24 cellular contexts compared by ENCODE assay signal in genomic region chr1:93623436-93623835, GRCh38. TPM values are rescaled to one million over a fixed set of nuclear protein-coding genes. Genes with fewer than 3 reads are reported as not detected.
A peak's percentile ranks its signal among the peaks of the same experiment; 100 is the strongest.
DNase-seq lines count a peak whose midpoint lies in the region; ATAC-seq and TF ChIP-seq lines count a peak whose summit lies in the region.
"Had no signal": no experiment of that assay in that cellular context is flagged by ENCODE, and none has a peak within 500 bp of the region (broad histone marks: within the 10 kb centered on the region; RNA-seq: fewer than 3 reads in every experiment).

No MANE protein-coding gene starts in this region.

- H3K4ac ChIP-seq in IMR-90 (ENCODE audit: low read depth, low read length): no peak overlapping the region

- H3K27ac ChIP-seq in IMR-90 (ENCODE audit: insufficient read depth, low read length) (no peak overlapping the region), osteoblast (ENCODE audit: low read depth, low read length) (peak overlapping the region; percentile 58), vagina (no peak overlapping the region)
- H3K27ac ChIP-seq: cardiac muscle cell had no signal

- BruUV-seq in IMR-90 (replicated peaks; lab: Mats Ljungman, UMichigan): no TSS peak

- peaks cover 92% of the 10 kb centered on the region for H3K79me2 ChIP-seq in osteoblast (ENCODE audit: insufficient read depth, low read length)

- H3K4me1 ChIP-seq in IMR-90 (ENCODE audit: control insufficient read depth, insufficient read depth, low read length) (peaks cover 31% of the 10 kb centered on the region), osteoblast (ENCODE audit: insufficient read depth, low read length) (peaks cover 39% of the 10 kb centered on the region), vagina (peaks cover 8% of the 10 kb centered on the region)

- no peaks in the 10 kb centered on the region for H3K27me3 ChIP-seq in IMR-90 (ENCODE audit: control insufficient read depth, insufficient read depth, low read length)
- no peaks in the 10 kb centered on the region for H3K27me3 ChIP-seq in osteoblast (ENCODE audit: insufficient read depth, low read length)
- no peaks in the 10 kb centered on the region for H3K27me3 ChIP-seq in vagina
- H3K27me3 ChIP-seq: Peyer's patch had no signal

- H3K79me1 ChIP-seq in IMR-90 (ENCODE audit: low read depth in 1 of 2, low read length in 2 of 2): peaks cover 29 to 84% of the 10 kb centered on the region in 2 experiments

- no peak overlapping the region for H3K4me3 ChIP-seq in IMR-90 (ENCODE audit: insufficient read depth, low read depth, low read length)
- H3K4me3 ChIP-seq in osteoblast (ENCODE audit: insufficient read depth, low read length): no peak overlapping the region
- no peak overlapping the region for H3K4me3 ChIP-seq in vagina
- H3K4me3 ChIP-seq: cardiac muscle cell, lung, Peyer's patch, psoas muscle had no signal

- no peak overlapping the region for H4K91ac ChIP-seq in IMR-90 (ENCODE audit: insufficient read depth, low read depth, low read length)

- DNase-seq in Daoy (ENCODE audit: low read depth): peak; percentile 34
- DNase-seq in IMR-90: no peak
- DNase-seq in chondrocyte (ENCODE audit: low spot score): no peak
- no peak for DNase-seq in osteoblast (ENCODE audit: insufficient read length, low spot score, missing footprints)
- DNase-seq in natural killer cell treated with Interleukin-12 subunit alpha and Interleukin-12 subunit beta and Interleukin-15 and Interleukin-18, amount 100 ng/mL, for 72 hours (ENCODE audit: low spot score): no peak
- no peak for DNase-seq in vagina (ENCODE audit: extremely low spot score in 2 of 2)
- DNase-seq in T-helper 2 cell treated with Interferon-gamma antibody and Interleukin-4, amounts not matched to agents 5 μg/mL and 100 μg/mL, for 36 hours (ENCODE audit: low spot score): no peak
- DNase-seq: activated CD4-positive, alpha-beta T cell treated with anti-CD3 and anti-CD28 coated beads, Interleukin-2, amount 10 ng/mL, durations not matched to agents 7 days and 5 days; activated naive CD4-positive, alpha-beta T cell treated with anti-CD3 and anti-CD28 coated beads for 36 hours; amygdala; MV-4-11; NCI-H1694; NCI-H2171 treated with DMSO at 0.1 percent for 48 hours; NCI-H524; Peyer's patch; psoas muscle; small intestine; stimulated activated CD4-positive, alpha-beta T cell treated with anti-CD3 and anti-CD28 coated beads, Interleukin-2, amount 100 ng/mL, for 24 hours; substantia nigra had no signal

- H3K27me3 Mint-ChIP-seq in chondrocyte (ENCODE audit: low read depth): no peaks in the 10 kb centered on the region
- peaks cover 0 to 9% of the 10 kb centered on the region in 2 donors for H3K27me3 Mint-ChIP-seq in natural killer cell treated with Interleukin-12 subunit alpha and Interleukin-12 subunit beta and Interleukin-15 and Interleukin-18, amount 100 ng/mL, for 72 hours
- H3K27me3 Mint-ChIP-seq in T-helper 2 cell treated with Interferon-gamma antibody and Interleukin-4, amounts not matched to agents 5 μg/mL and 100 μg/mL, for 36 hours (ENCODE audit: low read depth): peaks cover 6% of the 10 kb centered on the region
- H3K27me3 Mint-ChIP-seq: activated CD4-positive, alpha-beta T cell treated with anti-CD3 and anti-CD28 coated beads, Interleukin-2, amount 10 ng/mL, durations not matched to agents 7 days and 5 days; dendritic cell treated with granulocyte-macrophage colony-stimulating factor and Interleukin-4, amounts not matched to agents 40 ng/mL and 50 ng/mL, for 4 days had no signal

- no peak overlapping the region for H2AK9ac ChIP-seq in IMR-90 (replicated peaks; ENCODE audit: low read depth, low read length, poor library complexity)

- no peak overlapping the region for H3K14ac ChIP-seq in IMR-90 (replicated peaks; ENCODE audit: low read depth, low read length)

- H2BK120ac ChIP-seq in IMR-90 (ENCODE audit: low read depth, low read length): no peak overlapping the region

- H2AK5ac ChIP-seq in IMR-90 (ENCODE audit: low read depth, low read length): no peak overlapping the region

- H3K9me1 ChIP-seq in IMR-90 (ENCODE audit: insufficient read depth, low read length): peaks cover 51% of the 10 kb centered on the region

- H4K5ac ChIP-seq in IMR-90 (ENCODE audit: low read depth, low read length): no peak overlapping the region

- no peaks in the 10 kb centered on the region for H3K36me3 Mint-ChIP-seq in chondrocyte (ENCODE audit: low read depth)
- H3K36me3 Mint-ChIP-seq in natural killer cell treated with Interleukin-12 subunit alpha and Interleukin-12 subunit beta and Interleukin-15 and Interleukin-18, amount 100 ng/mL, for 72 hours: no peaks in the 10 kb centered on the region
- peaks cover 2% of the 10 kb centered on the region for H3K36me3 Mint-ChIP-seq in T-helper 2 cell treated with Interferon-gamma antibody and Interleukin-4, amounts not matched to agents 5 μg/mL and 100 μg/mL, for 36 hours (ENCODE audit: low read depth)
- H3K36me3 Mint-ChIP-seq: stimulated activated effector memory CD8-positive, alpha-beta T cell treated with anti-CD3 and anti-CD28 coated beads, Interleukin-12 subunit alpha, Interleukin-12 subunit beta, amount 100 ng/mL, for 72 hours had no signal

- H3K9ac ChIP-seq in IMR-90 (ENCODE audit: low read depth, low read length): no peak overlapping the region

- H2BK15ac ChIP-seq in IMR-90 (ENCODE audit: low read depth, low read length): no peak overlapping the region

- TF ChIP-seq CTCF in IMR-90 (conservative IDR thresholded peaks at IDR 0.05; ENCODE audit: low read depth, low read length) (no peak), chondrocyte (IDR thresholded peaks at IDR 0.05) (no peak), osteoblast (IDR thresholded peaks at IDR 0.05; ENCODE audit: extremely low read depth, low read depth, low read length) (no peak), vagina (IDR thresholded peaks at IDR 0.05) (no peak)

- H3K9me3 ChIP-seq in IMR-90 (ENCODE audit: control insufficient read depth, insufficient read depth, low read length) (no peaks in the 10 kb centered on the region), osteoblast (ENCODE audit: low read depth, low read length) (no peaks in the 10 kb centered on the region), vagina (no peaks in the 10 kb centered on the region)
- H3K9me3 ChIP-seq: Peyer's patch, psoas muscle had no signal

- H4K8ac ChIP-seq in IMR-90 (ENCODE audit: low read depth in 2 of 2, low read length in 2 of 2): no peak overlapping the region

- peaks cover 2% of the 10 kb centered on the region; the same call in 1 of the 2 replicates for H3K36me3 ChIP-seq in IMR-90 (ENCODE audit: control insufficient read depth, insufficient read depth, low read length)
- peaks cover 2% of the 10 kb centered on the region for H3K36me3 ChIP-seq in osteoblast (ENCODE audit: insufficient read depth, low read length)
- no peaks in the 10 kb centered on the region for H3K36me3 ChIP-seq in vagina
- H3K36me3 ChIP-seq: cardiac muscle cell, Peyer's patch had no signal

- CTCF ChIA-PET in IMR-90 (lab: Yijun Ruan, JAX): no interaction called here

- in situ Hi-C loops in IMR-90 (cut with MboI; ENCODE audit: low sequenced_read_pairs): loop anchor here (10.0 kb wide), 1 partner anchor 179 kb away; the partner anchor contains the start of gene FNBP1L

- no peak for TF ChIP-seq POLR2A in IMR-90 (IDR thresholded peaks at IDR 0.05; ENCODE audit: low read depth, low read length)
- no peak for TF ChIP-seq POLR2A in vagina (IDR thresholded peaks at IDR 0.05)

- dilution Hi-C loops in IMR-90 (cut with HindIII; ENCODE audit: low sequenced_read_pairs, unreplicated experiment): no loop called here

- H2BK5ac ChIP-seq in IMR-90 (ENCODE audit: low read depth, low read length, poor library complexity, severe bottlenecking): no peak overlapping the region

- H3K23ac ChIP-seq in IMR-90 (ENCODE audit: low read depth, low read length): no peak overlapping the region

- H2AFZ ChIP-seq in IMR-90 (replicated peaks; ENCODE audit: low read length, poor library complexity) (no peak overlapping the region), osteoblast (ENCODE audit: low read length) (no peak overlapping the region)

- no peak; the same call in 1 of the 2 replicates for ATAC-seq in IMR-90 (ENCODE audit: low read depth)
- no peak for ATAC-seq in natural killer cell treated with Interleukin-12 subunit alpha and Interleukin-12 subunit beta and Interleukin-15 and Interleukin-18, amount 100 ng/mL, for 72 hours
- ATAC-seq: psoas muscle; stimulated activated effector memory CD8-positive, alpha-beta T cell treated with anti-CD3 and anti-CD28 coated beads, Interleukin-12 subunit alpha, Interleukin-12 subunit beta, amount 100 ng/mL, for 72 hours had no signal

- no peak overlapping the region for H3K56ac ChIP-seq in IMR-90 (ENCODE audit: extremely low read depth, insufficient read depth, low read length)

- H3K4me2 ChIP-seq in IMR-90 (ENCODE audit: low read depth, low read length) (no peak overlapping the region), osteoblast (ENCODE audit: insufficient read depth, low read length) (peak overlapping the region; percentile 15)

- H3K4me3 Mint-ChIP-seq in chondrocyte (ENCODE audit: unreplicated experiment): no peak overlapping the region
- H3K4me3 Mint-ChIP-seq in natural killer cell treated with Interleukin-12 subunit alpha and Interleukin-12 subunit beta and Interleukin-15 and Interleukin-18, amount 100 ng/mL, for 72 hours: no peak overlapping the region
- no peak overlapping the region for H3K4me3 Mint-ChIP-seq in T-helper 2 cell treated with Interferon-gamma antibody and Interleukin-4, amounts not matched to agents 5 μg/mL and 100 μg/mL, for 36 hours
- H3K4me3 Mint-ChIP-seq: activated CD4-positive, alpha-beta T cell treated with anti-CD3 and anti-CD28 coated beads, Interleukin-2, amount 10 ng/mL, durations not matched to agents 7 days and 5 days; activated naive CD4-positive, alpha-beta T cell treated with anti-CD3 and anti-CD28 coated beads for 36 hours; dendritic cell treated with granulocyte-macrophage colony-stimulating factor and Interleukin-4, amounts not matched to agents 40 ng/mL and 50 ng/mL, for 4 days; stimulated activated effector memory CD8-positive, alpha-beta T cell treated with anti-CD3 and anti-CD28 coated beads, Interleukin-12 subunit alpha, Interleukin-12 subunit beta, amount 100 ng/mL, for 72 hours; T-helper 1 cell treated with Interleukin-12 subunit alpha and Interleukin-12 subunit beta and Interleukin-4 antibody, amounts not matched to agents 30 μg/mL and 1 μg/mL, for 36 hours had no signal

- POLR2A ChIA-PET in IMR-90 (lab: Charles Lee; ENCODE audit: unreplicated experiment): no interaction called here

- H3K4me1 Mint-ChIP-seq in chondrocyte (ENCODE audit: low read depth): peaks cover 44% of the 10 kb centered on the region
- peaks cover 5 to 14% of the 10 kb centered on the region in 2 donors for H3K4me1 Mint-ChIP-seq in natural killer cell treated with Interleukin-12 subunit alpha and Interleukin-12 subunit beta and Interleukin-15 and Interleukin-18, amount 100 ng/mL, for 72 hours (ENCODE audit: low read depth in 2 of 2)
- peaks cover 9% of the 10 kb centered on the region for H3K4me1 Mint-ChIP-seq in T-helper 2 cell treated with Interferon-gamma antibody and Interleukin-4, amounts not matched to agents 5 μg/mL and 100 μg/mL, for 36 hours (ENCODE audit: low read depth)
- H3K4me1 Mint-ChIP-seq: activated CD4-positive, alpha-beta T cell treated with anti-CD3 and anti-CD28 coated beads, Interleukin-2, amount 10 ng/mL, durations not matched to agents 7 days and 5 days; stimulated activated effector memory CD8-positive, alpha-beta T cell treated with anti-CD3 and anti-CD28 coated beads, Interleukin-12 subunit alpha, Interleukin-12 subunit beta, amount 100 ng/mL, for 72 hours had no signal

- H3K9me3 Mint-ChIP-seq in chondrocyte (ENCODE audit: low read depth): no peaks in the 10 kb centered on the region
- H3K9me3 Mint-ChIP-seq in natural killer cell treated with Interleukin-12 subunit alpha and Interleukin-12 subunit beta and Interleukin-15 and Interleukin-18, amount 100 ng/mL, for 72 hours: no peaks in the 10 kb centered on the region
- H3K9me3 Mint-ChIP-seq in T-helper 2 cell treated with Interferon-gamma antibody and Interleukin-4, amounts not matched to agents 5 μg/mL and 100 μg/mL, for 36 hours: no peaks in the 10 kb centered on the region
- H3K9me3 Mint-ChIP-seq: activated CD4-positive, alpha-beta T cell treated with anti-CD3 and anti-CD28 coated beads, Interleukin-2, amount 10 ng/mL, durations not matched to agents 7 days and 5 days; activated naive CD4-positive, alpha-beta T cell treated with anti-CD3 and anti-CD28 coated beads for 36 hours; dendritic cell treated with granulocyte-macrophage colony-stimulating factor and Interleukin-4, amounts not matched to agents 40 ng/mL and 50 ng/mL, for 4 days; stimulated activated effector memory CD8-positive, alpha-beta T cell treated with anti-CD3 and anti-CD28 coated beads, Interleukin-12 subunit alpha, Interleukin-12 subunit beta, amount 100 ng/mL, for 72 hours; T-helper 1 cell treated with Interleukin-12 subunit alpha and Interleukin-12 subunit beta and Interleukin-4 antibody, amounts not matched to agents 30 μg/mL and 1 μg/mL, for 36 hours had no signal

- intact Hi-C loops in IMR-90 (cut with micrococcal nuclease): no loop called here
- intact Hi-C loops in vagina (cut with DNase I): loop anchor here (10.0 kb wide), 2 partner anchors 179 to 221 kb away; partner anchors contain the start of gene FNBP1L

- H4K20me1 ChIP-seq in IMR-90 (ENCODE audit: insufficient read depth, low read length) (peaks cover 81% of the 10 kb centered on the region), osteoblast (ENCODE audit: insufficient read depth, low read length) (peaks cover 7% of the 10 kb centered on the region)

- H2BK20ac ChIP-seq in IMR-90 (ENCODE audit: low read depth, low read length): no peak overlapping the region

- no peak overlapping the region for H3K18ac ChIP-seq in IMR-90 (ENCODE audit: low read depth, low read length)

- peak overlapping the region; percentile 58 for H3K27ac Mint-ChIP-seq in chondrocyte (ENCODE audit: unreplicated experiment)
- no peak overlapping the region for H3K27ac Mint-ChIP-seq in natural killer cell treated with Interleukin-12 subunit alpha and Interleukin-12 subunit beta and Interleukin-15 and Interleukin-18, amount 100 ng/mL, for 72 hours
- no peak overlapping the region for H3K27ac Mint-ChIP-seq in T-helper 2 cell treated with Interferon-gamma antibody and Interleukin-4, amounts not matched to agents 5 μg/mL and 100 μg/mL, for 36 hours
- H3K27ac Mint-ChIP-seq: activated CD4-positive, alpha-beta T cell treated with anti-CD3 and anti-CD28 coated beads, Interleukin-2, amount 10 ng/mL, durations not matched to agents 7 days and 5 days; activated naive CD4-positive, alpha-beta T cell treated with anti-CD3 and anti-CD28 coated beads for 36 hours; dendritic cell treated with granulocyte-macrophage colony-stimulating factor and Interleukin-4, amounts not matched to agents 40 ng/mL and 50 ng/mL, for 4 days; stimulated activated effector memory CD8-positive, alpha-beta T cell treated with anti-CD3 and anti-CD28 coated beads, Interleukin-12 subunit alpha, Interleukin-12 subunit beta, amount 100 ng/mL, for 72 hours; T-helper 1 cell treated with Interleukin-12 subunit alpha and Interleukin-12 subunit beta and Interleukin-4 antibody, amounts not matched to agents 30 μg/mL and 1 μg/mL, for 36 hours had no signal

- no peak for TF ChIP-seq RAD21 in IMR-90 (IDR thresholded peaks at IDR 0.05; ENCODE audit: low read length)

RNA-seq across cellular contexts. Expression of gene BCAR3, which starts 58.2 kb away (rescaled TPM):
- total RNA-seq in Daoy (2014; rRNA removed; shearing (Covaris generic)): 70.5 and 78.2 TPM in 2 replicates
- total RNA-seq in IMR-90 (2012; rRNA removed) (46.4 TPM in 2 replicates), chondrocyte (12.1 to 20.6 TPM (median 18.5 TPM) in 3 replicates), osteoblast (34.0 and 37.1 TPM in 2 replicates), vagina (22.8 TPM)
- 41.4 and 47.9 TPM in 2 replicates for polyA plus RNA-seq in IMR-90 (2012; rRNA removed)
- 28.9 and 33.4 TPM in 2 replicates for polyA plus RNA-seq in IMR-90 (2012; cell fraction: cytosol; rRNA removed)
- polyA plus RNA-seq in IMR-90 (2012; cell fraction: nucleus; rRNA removed; ENCODE audit: low replicate concordance): 41.5 and 54.4 TPM in 2 replicates
- 10 to 100 TPM; 10.8 to 30.8 TPM for total RNA-seq in natural killer cell treated with Interleukin-12 subunit alpha and Interleukin-12 subunit beta and Interleukin-15 and Interleukin-18, amount 100 ng/mL, for 72 hours
